Comparison of ENCODE assay signal across 1 cellular context in the genomic region with DNA sequence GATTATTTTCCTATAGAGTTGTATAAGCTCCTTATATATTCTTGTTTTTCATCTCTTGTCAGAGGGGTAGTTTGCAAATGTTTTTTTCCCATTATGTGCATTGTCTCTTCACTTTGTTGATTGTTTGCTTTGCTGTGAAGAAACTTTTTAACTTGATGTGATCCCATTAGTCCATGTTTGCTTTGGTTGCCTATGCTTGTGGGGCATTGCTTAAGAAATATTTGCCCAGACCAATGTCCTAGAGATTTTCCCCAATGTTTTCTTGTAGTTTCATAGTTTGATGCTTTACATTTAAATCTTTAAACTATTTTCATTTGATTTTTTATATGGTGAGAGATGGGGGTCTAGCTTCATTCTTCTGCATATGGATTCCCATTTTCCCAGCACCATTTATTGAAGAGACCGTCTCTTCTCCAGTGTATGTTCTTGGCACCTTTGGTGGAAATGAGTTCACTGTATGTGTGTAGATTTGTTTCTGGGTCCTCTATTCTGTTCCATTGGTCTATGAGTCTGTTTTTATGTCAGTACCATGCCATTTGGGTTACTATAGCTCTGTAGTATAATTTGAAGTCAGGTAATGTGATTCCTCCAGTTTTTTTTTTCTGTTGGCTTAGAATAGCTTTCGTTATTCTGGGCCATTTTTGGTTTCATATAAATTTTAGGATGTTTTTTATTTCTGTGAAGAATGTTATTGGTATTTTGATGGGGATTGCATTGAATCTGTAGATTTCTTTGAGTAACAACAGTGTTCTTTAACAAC.
TF ChIP-seq lines count a peak whose summit lies in the region.

No MANE protein-coding gene starts in this region.

TF ChIP-seq in HepG2, 621 proteins besides CTCF, POLR2A, EP300 and RAD21 (continued from another document and continues in another):
- TF ChIP-seq ZFP90 (CRISPR knock-in tag; IDR thresholded peaks at IDR 0.05; ENCODE audit: borderline replicate concordance) (no peak), SMAD9 (CRISPR knock-in tag; IDR thresholded peaks at IDR 0.05) (no peak), ZNF44 (CRISPR knock-in tag; IDR thresholded peaks at IDR 0.05) (no peak), ZFP37 (CRISPR knock-in tag; IDR thresholded peaks at IDR 0.05; ENCODE audit: borderline replicate concordance) (no peak), NBN (conservative IDR thresholded peaks at IDR 0.05) (no peak), TARDBP (CRISPR knock-in tag; IDR thresholded peaks at IDR 0.05) (no peak), ZKSCAN5 (CRISPR knock-in tag; IDR thresholded peaks at IDR 0.05) (no peak), ZNF883 (CRISPR knock-in tag; IDR thresholded peaks at IDR 0.05; ENCODE audit: not compliant biosample characterization) (no peak), CENPT (CRISPR knock-in tag; IDR thresholded peaks at IDR 0.05; ENCODE audit: low read depth) (no peak), ATF5 (CRISPR knock-in tag; IDR thresholded peaks at IDR 0.05; ENCODE audit: low read depth) (no peak), ZNF382 (CRISPR knock-in tag; IDR thresholded peaks at IDR 0.05; ENCODE audit: borderline replicate concordance) (no peak), GTF2F1 (IDR thresholded peaks at IDR 0.05; ENCODE audit: low read length) (no peak), ZSCAN20 (CRISPR knock-in tag; IDR thresholded peaks at IDR 0.05; ENCODE audit: borderline replicate concordance) (no peak), SIN3A (IDR thresholded peaks at IDR 0.05; ENCODE audit: borderline replicate concordance, low read depth, low read length) (no peak), RCOR2 (CRISPR knock-in tag; IDR thresholded peaks at IDR 0.05) (no peak), MBNL3 (CRISPR knock-in tag; conservative IDR thresholded peaks at IDR 0.05) (0 out of 2 replicates have a peak, but pooled peaks have one; percentile 67), PHF8 (CRISPR knock-in tag; IDR thresholded peaks at IDR 0.05) (no peak), ZNF234 (CRISPR knock-in tag; conservative IDR thresholded peaks at IDR 0.05) (no peak), IRF9 (CRISPR knock-in tag; IDR thresholded peaks at IDR 0.05; ENCODE audit: borderline replicate concordance) (no peak), ZNF431 (CRISPR knock-in tag; IDR thresholded peaks at IDR 0.05; ENCODE audit: borderline replicate concordance, low read depth) (no peak), DMTF1 (CRISPR knock-in tag; IDR thresholded peaks at IDR 0.05) (no peak), ZNF138 (CRISPR knock-in tag; IDR thresholded peaks at IDR 0.05; ENCODE audit: low read depth) (no peak), MEIS2 (CRISPR knock-in tag; IDR thresholded peaks at IDR 0.05) (no peak), ZNF317 (CRISPR knock-in tag; IDR thresholded peaks at IDR 0.05) (no peak), ZNF33B (CRISPR knock-in tag; IDR thresholded peaks at IDR 0.05) (no peak), SYNCRIP (IDR thresholded peaks at IDR 0.05; ENCODE audit: insufficient read depth, low read depth, low read length) (no peak), HDAC6 (IDR thresholded peaks at IDR 0.05; ENCODE audit: low read depth, low read length) (no peak), ZNF253 (CRISPR knock-in tag; IDR thresholded peaks at IDR 0.05; ENCODE audit: borderline replicate concordance) (no peak), MED13 (CRISPR knock-in tag; IDR thresholded peaks at IDR 0.05) (no peak), ZBTB8A (CRISPR knock-in tag; IDR thresholded peaks at IDR 0.05; ENCODE audit: borderline replicate concordance, low read depth) (no peak), ZNF331 (CRISPR knock-in tag; IDR thresholded peaks at IDR 0.05) (peak; percentile 31; the same call in 1 of the 2 replicates), SIX1 (CRISPR knock-in tag; IDR thresholded peaks at IDR 0.05; ENCODE audit: borderline replicate concordance) (no peak)
- TF ChIP-seq, protein P1, sequence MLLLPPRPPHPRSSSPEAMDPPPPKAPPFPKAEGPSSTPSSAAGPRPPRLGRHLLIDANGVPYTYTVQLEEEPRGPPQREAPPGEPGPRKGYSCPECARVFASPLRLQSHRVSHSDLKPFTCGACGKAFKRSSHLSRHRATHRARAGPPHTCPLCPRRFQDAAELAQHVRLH (CRISPR knock-in tag; IDR thresholded peaks at IDR 0.05; ENCODE audit: borderline replicate concordance, low read depth): no peak
- TF ChIP-seq, protein P2, sequence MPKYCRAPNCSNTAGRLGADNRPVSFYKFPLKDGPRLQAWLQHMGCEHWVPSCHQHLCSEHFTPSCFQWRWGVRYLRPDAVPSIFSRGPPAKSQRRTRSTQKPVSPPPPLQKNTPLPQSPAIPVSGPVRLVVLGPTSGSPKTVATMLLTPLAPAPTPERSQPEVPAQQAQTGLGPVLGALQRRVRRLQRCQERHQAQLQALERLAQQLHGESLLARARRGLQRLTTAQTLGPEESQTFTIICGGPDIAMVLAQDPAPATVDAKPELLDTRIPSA (CRISPR knock-in tag; IDR thresholded peaks at IDR 0.05; ENCODE audit: borderline replicate concordance): no peak
- TF ChIP-seq, protein P3, sequence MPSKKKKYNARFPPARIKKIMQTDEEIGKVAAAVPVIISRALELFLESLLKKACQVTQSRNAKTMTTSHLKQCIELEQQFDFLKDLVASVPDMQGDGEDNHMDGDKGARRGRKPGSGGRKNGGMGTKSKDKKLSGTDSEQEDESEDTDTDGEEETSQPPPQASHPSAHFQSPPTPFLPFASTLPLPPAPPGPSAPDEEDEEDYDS (CRISPR knock-in tag; IDR thresholded peaks at IDR 0.05): no peak
- TF ChIP-seq, protein P4, sequence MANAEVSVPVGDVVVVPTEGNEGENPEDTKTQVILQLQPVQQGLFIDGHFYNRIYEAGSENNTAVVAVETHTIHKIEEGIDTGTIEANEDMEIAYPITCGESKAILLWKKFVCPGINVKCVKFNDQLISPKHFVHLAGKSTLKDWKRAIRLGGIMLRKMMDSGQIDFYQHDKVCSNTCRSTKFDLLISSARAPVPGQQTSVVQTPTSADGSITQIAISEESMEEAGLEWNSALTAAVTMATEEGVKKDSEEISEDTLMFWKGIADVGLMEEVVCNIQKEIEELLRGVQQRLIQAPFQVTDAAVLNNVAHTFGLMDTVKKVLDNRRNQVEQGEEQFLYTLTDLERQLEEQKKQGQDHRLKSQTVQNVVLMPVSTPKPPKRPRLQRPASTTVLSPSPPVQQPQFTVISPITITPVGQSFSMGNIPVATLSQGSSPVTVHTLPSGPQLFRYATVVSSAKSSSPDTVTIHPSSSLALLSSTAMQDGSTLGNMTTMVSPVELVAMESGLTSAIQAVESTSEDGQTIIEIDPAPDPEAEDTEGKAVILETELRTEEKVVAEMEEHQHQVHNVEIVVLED (CRISPR knock-in tag; IDR thresholded peaks at IDR 0.05; ENCODE audit: borderline replicate concordance): no peak
- TF ChIP-seq, protein P5, sequence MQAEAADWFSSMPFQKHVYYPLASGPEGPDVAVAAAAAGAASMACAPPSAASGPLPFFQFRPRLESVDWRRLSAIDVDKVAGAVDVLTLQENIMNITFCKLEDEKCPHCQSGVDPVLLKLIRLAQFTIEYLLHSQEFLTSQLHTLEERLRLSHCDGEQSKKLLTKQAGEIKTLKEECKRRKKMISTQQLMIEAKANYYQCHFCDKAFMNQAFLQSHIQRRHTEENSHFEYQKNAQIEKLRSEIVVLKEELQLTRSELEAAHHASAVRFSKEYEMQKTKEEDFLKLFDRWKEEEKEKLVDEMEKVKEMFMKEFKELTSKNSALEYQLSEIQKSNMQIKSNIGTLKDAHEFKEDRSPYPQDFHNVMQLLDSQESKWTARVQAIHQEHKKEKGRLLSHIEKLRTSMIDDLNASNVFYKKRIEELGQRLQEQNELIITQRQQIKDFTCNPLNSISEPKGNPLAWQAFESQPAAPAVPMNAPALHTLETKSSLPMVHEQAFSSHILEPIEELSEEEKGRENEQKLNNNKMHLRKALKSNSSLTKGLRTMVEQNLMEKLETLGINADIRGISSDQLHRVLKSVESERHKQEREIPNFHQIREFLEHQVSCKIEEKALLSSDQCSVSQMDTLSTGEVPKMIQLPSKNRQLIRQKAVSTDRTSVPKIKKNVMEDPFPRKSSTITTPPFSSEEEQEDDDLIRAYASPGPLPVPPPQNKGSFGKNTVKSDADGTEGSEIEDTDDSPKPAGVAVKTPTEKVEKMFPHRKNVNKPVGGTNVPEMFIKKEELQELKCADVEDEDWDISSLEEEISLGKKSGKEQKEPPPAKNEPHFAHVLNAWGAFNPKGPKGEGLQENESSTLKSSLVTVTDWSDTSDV (CRISPR knock-in tag; IDR thresholded peaks at IDR 0.05): no peak
- TF ChIP-seq, protein P6, sequence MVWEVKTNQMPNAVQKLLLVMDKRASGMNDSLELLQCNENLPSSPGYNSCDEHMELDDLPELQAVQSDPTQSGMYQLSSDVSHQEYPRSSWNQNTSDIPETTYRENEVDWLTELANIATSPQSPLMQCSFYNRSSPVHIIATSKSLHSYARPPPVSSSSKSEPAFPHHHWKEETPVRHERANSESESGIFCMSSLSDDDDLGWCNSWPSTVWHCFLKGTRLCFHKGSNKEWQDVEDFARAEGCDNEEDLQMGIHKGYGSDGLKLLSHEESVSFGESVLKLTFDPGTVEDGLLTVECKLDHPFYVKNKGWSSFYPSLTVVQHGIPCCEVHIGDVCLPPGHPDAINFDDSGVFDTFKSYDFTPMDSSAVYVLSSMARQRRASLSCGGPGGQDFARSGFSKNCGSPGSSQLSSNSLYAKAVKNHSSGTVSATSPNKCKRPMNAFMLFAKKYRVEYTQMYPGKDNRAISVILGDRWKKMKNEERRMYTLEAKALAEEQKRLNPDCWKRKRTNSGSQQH (CRISPR knock-in tag; IDR thresholded peaks at IDR 0.05; ENCODE audit: low read depth): no peak
- TF ChIP-seq, protein P7, sequence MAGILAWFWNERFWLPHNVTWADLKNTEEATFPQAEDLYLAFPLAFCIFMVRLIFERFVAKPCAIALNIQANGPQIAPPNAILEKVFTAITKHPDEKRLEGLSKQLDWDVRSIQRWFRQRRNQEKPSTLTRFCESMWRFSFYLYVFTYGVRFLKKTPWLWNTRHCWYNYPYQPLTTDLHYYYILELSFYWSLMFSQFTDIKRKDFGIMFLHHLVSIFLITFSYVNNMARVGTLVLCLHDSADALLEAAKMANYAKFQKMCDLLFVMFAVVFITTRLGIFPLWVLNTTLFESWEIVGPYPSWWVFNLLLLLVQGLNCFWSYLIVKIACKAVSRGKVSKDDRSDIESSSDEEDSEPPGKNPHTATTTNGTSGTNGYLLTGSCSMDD (CRISPR knock-in tag; IDR thresholded peaks at IDR 0.05): no peak
- TF ChIP-seq, protein P8, sequence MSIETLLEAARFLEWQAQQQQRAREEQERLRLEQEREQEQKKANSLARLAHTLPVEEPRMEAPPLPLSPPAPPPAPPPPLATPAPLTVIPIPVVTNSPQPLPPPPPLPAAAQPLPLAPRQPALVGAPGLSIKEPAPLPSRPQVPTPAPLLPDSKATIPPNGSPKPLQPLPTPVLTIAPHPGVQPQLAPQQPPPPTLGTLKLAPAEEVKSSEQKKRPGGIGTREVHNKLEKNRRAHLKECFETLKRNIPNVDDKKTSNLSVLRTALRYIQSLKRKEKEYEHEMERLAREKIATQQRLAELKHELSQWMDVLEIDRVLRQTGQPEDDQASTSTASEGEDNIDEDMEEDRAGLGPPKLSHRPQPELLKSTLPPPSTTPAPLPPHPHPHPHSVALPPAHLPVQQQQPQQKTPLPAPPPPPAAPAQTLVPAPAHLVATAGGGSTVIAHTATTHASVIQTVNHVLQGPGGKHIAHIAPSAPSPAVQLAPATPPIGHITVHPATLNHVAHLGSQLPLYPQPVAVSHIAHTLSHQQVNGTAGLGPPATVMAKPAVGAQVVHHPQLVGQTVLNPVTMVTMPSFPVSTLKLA (IDR thresholded peaks at IDR 0.05): no peak
- TF ChIP-seq, protein P9, sequence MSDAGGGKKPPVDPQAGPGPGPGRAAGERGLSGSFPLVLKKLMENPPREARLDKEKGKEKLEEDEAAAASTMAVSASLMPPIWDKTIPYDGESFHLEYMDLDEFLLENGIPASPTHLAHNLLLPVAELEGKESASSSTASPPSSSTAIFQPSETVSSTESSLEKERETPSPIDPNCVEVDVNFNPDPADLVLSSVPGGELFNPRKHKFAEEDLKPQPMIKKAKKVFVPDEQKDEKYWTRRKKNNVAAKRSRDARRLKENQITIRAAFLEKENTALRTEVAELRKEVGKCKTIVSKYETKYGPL (CRISPR knock-in tag; IDR thresholded peaks at IDR 0.05): no peak
